ENCODE assay signal across 1 cellular context in genomic region chr1:39690943-39691382, GRCh38.
TF ChIP-seq lines count a peak whose summit lies in the region.

No MANE protein-coding gene starts in this region.

TF ChIP-seq in H1, 55 proteins besides CTCF, POLR2A, EP300 and RAD21:
- no peak for TF ChIP-seq FOSL1 (IDR thresholded peaks at IDR 0.05; ENCODE audit: insufficient read depth, low read depth, low read length)
- no peak for TF ChIP-seq CEBPB (IDR thresholded peaks at IDR 0.05; ENCODE audit: low read depth, low read length)
- TF ChIP-seq PHF8 (conservative IDR thresholded peaks at IDR 0.05; ENCODE audit: low read depth, low read length), result no peak
- no peak for TF ChIP-seq TAF1 (IDR thresholded peaks at IDR 0.05; ENCODE audit: low read depth, low read length)
- no peak for TF ChIP-seq HDAC6 (IDR thresholded peaks at IDR 0.05; ENCODE audit: low read depth, low read length)
- peak; percentile 14 for TF ChIP-seq EZH2 (IDR thresholded peaks at IDR 0.05; ENCODE audit: low read depth, low read length, severe bottlenecking)
- peak; percentile 82; the same call in 1 of the 2 replicates for TF ChIP-seq E2F6 (IDR thresholded peaks at IDR 0.05)
